ENCODE assay signal across 18 cellular contexts in genomic region chr5:155689403-155689802, GRCh38.
"Had no signal": no experiment of that assay in that cellular context is flagged by ENCODE, and none has a peak within 500 bp of the region (broad histone marks: within the 10 kb centered on the region; RNA-seq: fewer than 3 reads in every experiment).

No MANE protein-coding gene starts in this region.

- H3K27ac ChIP-seq: ascending aorta, esophagus squamous epithelium, heart right ventricle, sigmoid colon, suprapubic skin, VCaP had no signal

- H3K27me3 Mint-ChIP-seq: type B pancreatic cell had no signal

- H3K9me3 Mint-ChIP-seq: activated CD8-positive, alpha-beta T cell treated with anti-CD3 and anti-CD28 coated beads for 36 hours; activated T-cell treated with anti-CD3 and anti-CD28 coated beads, Interleukin-2, amount 50 U/mL, for 72 hours; nephron; type B pancreatic cell had no signal

- H3K9me3 ChIP-seq: ascending aorta, esophagus squamous epithelium, heart right ventricle, sigmoid colon, suprapubic skin had no signal

- H3K36me3 ChIP-seq: ascending aorta, esophagus squamous epithelium, heart right ventricle, sigmoid colon, suprapubic skin had no signal

- H3K4me1 Mint-ChIP-seq: activated CD4-positive, alpha-beta T cell treated with anti-CD3 and anti-CD28 coated beads for 36 hours had no signal

- H3K27me3 ChIP-seq: ascending aorta, esophagus squamous epithelium, heart right ventricle, sigmoid colon, suprapubic skin had no signal

- H3K36me3 Mint-ChIP-seq: type B pancreatic cell had no signal

- H3K4me1 ChIP-seq: ascending aorta, esophagus squamous epithelium, heart right ventricle, sigmoid colon, suprapubic skin had no signal

- DNase-seq: activated CD4-positive, alpha-beta T cell treated with anti-CD3 and anti-CD28 coated beads for 36 hours; activated CD8-positive, alpha-beta memory T cell treated with anti-CD3 and anti-CD28 coated beads, Interleukin-2, amount 50 U/mL, for 4 hours; activated CD8-positive, alpha-beta T cell treated with anti-CD3 and anti-CD28 coated beads for 36 hours; activated naive CD4-positive, alpha-beta T cell; activated T-cell treated with anti-CD3 and anti-CD28 coated beads, Interleukin-2, amount 50 U/mL, for 72 hours; esophagus squamous epithelium; foreskin fibroblast; heart right ventricle; left ventricle myocardium superior; mesendoderm; sigmoid colon; stimulated activated CD4-positive, alpha-beta T cell treated with anti-CD3 and anti-CD28 coated beads, Interleukin-12 subunit alpha, Interleukin-12 subunit beta, amount 100 ng/mL, for 4 hours; stimulated activated naive CD8-positive, alpha-beta T cell treated with anti-CD3 and anti-CD28 coated beads, Interleukin-15, Interleukin-2, amounts not matched to agents 100 U/mL and 50 U/mL, for 24 hours had no signal

- H3K4me3 ChIP-seq: ascending aorta, esophagus squamous epithelium, heart right ventricle, sigmoid colon, suprapubic skin had no signal

- H3K27ac Mint-ChIP-seq: activated CD4-positive, alpha-beta T cell treated with anti-CD3 and anti-CD28 coated beads for 36 hours; activated CD8-positive, alpha-beta T cell treated with anti-CD3 and anti-CD28 coated beads for 36 hours; activated T-cell treated with anti-CD3 and anti-CD28 coated beads, Interleukin-2, amount 50 U/mL, for 72 hours; nephron; type B pancreatic cell had no signal

- H3K4me3 Mint-ChIP-seq: activated CD4-positive, alpha-beta T cell treated with anti-CD3 and anti-CD28 coated beads for 36 hours; activated CD8-positive, alpha-beta T cell treated with anti-CD3 and anti-CD28 coated beads for 36 hours; activated T-cell treated with anti-CD3 and anti-CD28 coated beads, Interleukin-2, amount 50 U/mL, for 72 hours; nephron; type B pancreatic cell had no signal
